1 cellular context compared by ENCODE assay signal in genomic region chr2:232887171-232887850, GRCh38.
TF ChIP-seq lines count a peak whose summit lies in the region.

No MANE protein-coding gene starts in this region.

TF ChIP-seq in K562, 482 proteins besides CTCF, POLR2A, EP300 and RAD21 (continued from another document):
- no peak for TF ChIP-seq HBP1 (CRISPR knock-in tag; IDR thresholded peaks at IDR 0.05)
- TF ChIP-seq, protein P1, sequence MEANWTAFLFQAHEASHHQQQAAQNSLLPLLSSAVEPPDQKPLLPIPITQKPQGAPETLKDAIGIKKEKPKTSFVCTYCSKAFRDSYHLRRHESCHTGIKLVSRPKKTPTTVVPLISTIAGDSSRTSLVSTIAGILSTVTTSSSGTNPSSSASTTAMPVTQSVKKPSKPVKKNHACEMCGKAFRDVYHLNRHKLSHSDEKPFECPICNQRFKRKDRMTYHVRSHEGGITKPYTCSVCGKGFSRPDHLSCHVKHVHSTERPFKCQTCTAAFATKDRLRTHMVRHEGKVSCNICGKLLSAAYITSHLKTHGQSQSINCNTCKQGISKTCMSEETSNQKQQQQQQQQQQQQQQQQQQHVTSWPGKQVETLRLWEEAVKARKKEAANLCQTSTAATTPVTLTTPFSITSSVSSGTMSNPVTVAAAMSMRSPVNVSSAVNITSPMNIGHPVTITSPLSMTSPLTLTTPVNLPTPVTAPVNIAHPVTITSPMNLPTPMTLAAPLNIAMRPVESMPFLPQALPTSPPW (CRISPR knock-in tag; IDR thresholded peaks at IDR 0.05), result no peak
- TF ChIP-seq, protein P2, sequence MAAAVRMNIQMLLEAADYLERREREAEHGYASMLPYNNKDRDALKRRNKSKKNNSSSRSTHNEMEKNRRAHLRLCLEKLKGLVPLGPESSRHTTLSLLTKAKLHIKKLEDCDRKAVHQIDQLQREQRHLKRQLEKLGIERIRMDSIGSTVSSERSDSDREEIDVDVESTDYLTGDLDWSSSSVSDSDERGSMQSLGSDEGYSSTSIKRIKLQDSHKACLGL (CRISPR knock-in tag; IDR thresholded peaks at IDR 0.05; ENCODE audit: borderline replicate concordance, poor library complexity, severe bottlenecking), result no peak
